In genomic region chr14:77640751-77641150, GRCh38 we compare ENCODE assay signal across 8 cellular contexts. TPM values are rescaled to one million over a fixed set of nuclear protein-coding genes. Genes with fewer than 3 reads are reported as not detected.
DNase-seq lines count a peak whose midpoint lies in the region; ATAC-seq and TF ChIP-seq lines count a peak whose summit lies in the region.
"Not testable (repeated sequence)": the region's sequence is repeated elsewhere in the genome, so short reads cannot be mapped to it uniquely, and the experiment has no call there.

No MANE protein-coding gene starts in this region.

- DNase-seq in CD4-positive, CD25-positive, alpha-beta regulatory T cell; Karpas-422; esophagus muscularis mucosa (ENCODE audit: extremely low spot score); left lung; gastrocnemius medialis; tibial nerve (ENCODE audit: low spot score in 2 of 2): not testable (repeated sequence)
- peak in 4 of 7 donors; percentile 21 to 50 (median 32) for DNase-seq in adrenal gland

- H3K9me2 ChIP-seq in Karpas-422 (replicated peaks; ENCODE audit: insufficient read depth, low read length), result not testable (repeated sequence)

- H2AFZ ChIP-seq in Karpas-422 (ENCODE audit: low read length), result peak overlapping the region; percentile 57

- H3K79me2 ChIP-seq in Karpas-422 (ENCODE audit: low read length), result not testable (repeated sequence)

- not testable (repeated sequence) for H3K27ac ChIP-seq in CD4-positive, CD25-positive, alpha-beta regulatory T cell (ENCODE audit: insufficient read depth, low read length, poor library complexity, severe bottlenecking); Karpas-422 (ENCODE audit: low read length)
- H3K27ac ChIP-seq in adrenal gland (peak overlapping the region in 4 of 5 donors; percentile 39 to 83 (median 76)), esophagus muscularis mucosa (replicated peaks in 1 of 4) (peak overlapping the region; percentile 74 to 84 (median 80)), left lung (peak overlapping the region; percentile 80 to 95), gastrocnemius medialis (peak overlapping the region; percentile 55 to 84 (median 76)), tibial nerve (peak overlapping the region in 3 of 4 donors; percentile 71 to 94 (median 89))

- not testable (repeated sequence) for H3K27ac Mint-ChIP-seq in CD4-positive, CD25-positive, alpha-beta regulatory T cell

- H3K9me3 ChIP-seq in CD4-positive, CD25-positive, alpha-beta regulatory T cell (ENCODE audit: control insufficient read depth in 2 of 2, low read length in 2 of 2); Karpas-422 (ENCODE audit: low read length); adrenal gland (replicated peaks in 1 of 3); esophagus muscularis mucosa; left lung; gastrocnemius medialis; tibial nerve: not testable (repeated sequence)

- H3K27me3 Mint-ChIP-seq in CD4-positive, CD25-positive, alpha-beta regulatory T cell, result not testable (repeated sequence)

- not testable (repeated sequence) for H3K9me3 Mint-ChIP-seq in CD4-positive, CD25-positive, alpha-beta regulatory T cell

- H3K4me2 ChIP-seq in Karpas-422 (ENCODE audit: low read depth, low read length, poor library complexity, severe bottlenecking), result peak overlapping the region; percentile 51

- not testable (repeated sequence) for H4K20me1 ChIP-seq in Karpas-422 (ENCODE audit: insufficient read depth, low read depth, low read length)

- TF ChIP-seq POLR2A in adrenal gland (IDR thresholded peaks at IDR 0.05); esophagus muscularis mucosa (IDR thresholded peaks at IDR 0.05; ENCODE audit: low read depth); gastrocnemius medialis (IDR thresholded peaks at IDR 0.05); tibial nerve (IDR thresholded peaks at IDR 0.05): not testable (repeated sequence)

- TF ChIP-seq EP300 in esophagus muscularis mucosa (IDR thresholded peaks at IDR 0.05); tibial nerve (IDR thresholded peaks at IDR 0.05): not testable (repeated sequence)

- H3K36me3 ChIP-seq in CD4-positive, CD25-positive, alpha-beta regulatory T cell (ENCODE audit: control insufficient read depth, insufficient read depth, low read length); Karpas-422 (ENCODE audit: insufficient read depth, low read length); adrenal gland (replicated peaks in 1 of 2); esophagus muscularis mucosa; left lung; gastrocnemius medialis; tibial nerve: not testable (repeated sequence)

- H3K9ac ChIP-seq in Karpas-422 (ENCODE audit: low read length), result peak overlapping the region; percentile 63; the same call in 1 of the 2 replicates

- not testable (repeated sequence) for H3K4me3 ChIP-seq in CD4-positive, CD25-positive, alpha-beta regulatory T cell (ENCODE audit: low read depth, low read length); gastrocnemius medialis
- peak overlapping the region; percentile 47; the same call in 1 of the 2 replicates for H3K4me3 ChIP-seq in Karpas-422 (ENCODE audit: low read length)
- H3K4me3 ChIP-seq in adrenal gland, result peak overlapping the region in 1 of 4 donors; percentile 30
- peak overlapping the region in 3 of 4 donors; percentile 49 to 60 (median 53) for H3K4me3 ChIP-seq in esophagus muscularis mucosa
- peak overlapping the region; percentile 38 to 52 for H3K4me3 ChIP-seq in left lung
- peak overlapping the region in 2 of 4 donors; percentile 49 to 63 for H3K4me3 ChIP-seq in tibial nerve

- H3K4me1 ChIP-seq in CD4-positive, CD25-positive, alpha-beta regulatory T cell (ENCODE audit: control insufficient read depth, insufficient read depth, low read length, poor library complexity, severe bottlenecking); adrenal gland (replicated peaks in 1 of 2); gastrocnemius medialis: not testable (repeated sequence)
- H3K4me1 ChIP-seq in Karpas-422 (ENCODE audit: low read length), result peaks cover 16% of the 10 kb centered on the region
- H3K4me1 ChIP-seq in esophagus muscularis mucosa, result peaks cover 8 to 18% (median 15%) of the 10 kb centered on the region in 4 donors
- peaks cover 0 to 20% of the 10 kb centered on the region in 2 donors for H3K4me1 ChIP-seq in left lung
- peaks cover 0 to 17% (median 3%) of the 10 kb centered on the region in 4 donors for H3K4me1 ChIP-seq in tibial nerve

- WGBS in adrenal gland, 4 donors, result 64 to 72% (median 68%) methylated on average over 9 of the region's 9 CpGs
- 79% methylated on average over 9 of the region's 9 CpGs for WGBS in esophagus muscularis mucosa
- 62 to 63% methylated on average over 9 of the region's 9 CpGs for WGBS in tibial nerve, 2 donors

- in situ Hi-C loops in gastrocnemius medialis (cut with MboI; ENCODE audit: low sequenced_read_pairs in 4 of 4), result not testable (repeated sequence)

- ATAC-seq in CD4-positive, CD25-positive, alpha-beta regulatory T cell (ENCODE audit: low read depth in 2 of 2); gastrocnemius medialis: not testable (repeated sequence)
- ATAC-seq in SK-N-SH treated with all-trans-retinoic acid at 6 μM for 48 hours (peak; percentile 68), left lung (peak; percentile 6)

- peak overlapping the region; percentile 15 to 92 (median 83) for H3K4me3 Mint-ChIP-seq in CD4-positive, CD25-positive, alpha-beta regulatory T cell

- intact Hi-C loops in adrenal gland (cut with DNase I); esophagus muscularis mucosa (cut with DNase I); left lung (cut with DNase I); gastrocnemius medialis (cut with DNase I; ENCODE audit: low total_unique reads): not testable (repeated sequence)

- not testable (repeated sequence) for H3K36me3 Mint-ChIP-seq in CD4-positive, CD25-positive, alpha-beta regulatory T cell

- not testable (repeated sequence) for TF ChIP-seq CTCF in adrenal gland (IDR thresholded peaks at IDR 0.05); esophagus muscularis mucosa (IDR thresholded peaks at IDR 0.05); left lung (IDR thresholded peaks at IDR 0.05); gastrocnemius medialis (IDR thresholded peaks at IDR 0.05 in 4 of 5, conservative IDR thresholded peaks at IDR 0.05 in 1 of 5); tibial nerve (IDR thresholded peaks at IDR 0.05)

- not testable (repeated sequence) for H3K27me3 ChIP-seq in CD4-positive, CD25-positive, alpha-beta regulatory T cell (ENCODE audit: control insufficient read depth, insufficient read depth, low read length); Karpas-422 (ENCODE audit: low read length); adrenal gland; esophagus muscularis mucosa; left lung; gastrocnemius medialis; tibial nerve

- H3K4me1 Mint-ChIP-seq in CD4-positive, CD25-positive, alpha-beta regulatory T cell, result peaks cover 0 to 16% (median 11%) of the 10 kb centered on the region in 4 donors

RNA-seq across cellular contexts. Expression of gene SPTLC2, which starts 24.3 kb away (rescaled TPM):
- 18.1 TPM for total RNA-seq in CD4-positive, CD25-positive, alpha-beta regulatory T cell
- 10 to 100 TPM in 2 of 4 donors, 1 to 10 TPM in 2; 8.9 to 11.4 (median 9.8) TPM for polyA plus RNA-seq in CD4-positive, CD25-positive, alpha-beta regulatory T cell
- total RNA-seq in Karpas-422 (2014; rRNA removed; shearing (Covaris generic); ENCODE audit: low replicate concordance), result 70.9 and 97.0 TPM in 2 replicates
- total RNA-seq in adrenal gland, result 10 to 100 TPM; 22.8 to 61.9 (median 40.6) TPM
- 10 to 100 TPM in 1 of 3 donors, 1 to 10 TPM in 2; 7.1 to 18.3 (median 8.6) TPM for polyA plus RNA-seq in adrenal gland
- 10 to 100 TPM; 14.5 to 25.3 (median 20.1) TPM for total RNA-seq in esophagus muscularis mucosa
- 10 to 100 TPM; 40.7 to 44.0 TPM for total RNA-seq in left lung
- 10 to 100 TPM in 1 of 4 donors, 1 to 10 TPM in 3; 6.5 to 10.4 (median 7.0) TPM for total RNA-seq in gastrocnemius medialis
- 10 to 100 TPM; 25.5 to 45.2 (median 29.7) TPM for total RNA-seq in tibial nerve
